11 cellular contexts compared by ENCODE assay signal in the genomic region with DNA sequence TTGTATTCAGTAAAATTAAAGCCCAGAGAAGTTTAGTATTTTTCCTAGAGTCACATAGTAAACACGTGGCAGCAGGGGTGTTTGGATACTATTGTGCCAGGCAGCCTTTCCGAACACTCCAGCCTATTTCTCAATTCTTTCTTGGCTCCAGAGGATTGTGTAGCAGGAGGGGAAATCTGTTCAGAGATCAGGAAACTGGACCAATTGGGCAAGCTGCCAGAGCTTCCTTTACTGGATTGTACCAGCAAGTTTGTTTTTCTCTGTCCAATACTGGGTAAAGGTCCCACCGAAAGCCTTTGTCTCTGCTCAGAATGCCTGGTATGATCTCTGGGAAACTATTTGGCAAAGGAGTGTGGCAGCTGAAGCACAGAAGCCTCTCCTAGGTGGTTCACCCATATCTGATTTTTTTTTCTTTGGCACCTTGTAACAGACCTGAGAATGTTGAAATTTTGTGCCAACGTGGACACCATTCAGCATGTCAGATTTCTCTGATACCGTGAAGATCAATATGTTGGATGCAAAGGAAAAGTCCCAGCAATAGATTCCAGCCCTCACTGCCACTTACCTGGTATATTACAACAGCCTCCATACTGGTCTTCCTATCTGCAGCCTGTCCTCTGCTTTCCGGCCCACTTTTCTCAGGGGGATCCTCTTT.
DNase-seq lines count a peak whose midpoint lies in the region; ATAC-seq and TF ChIP-seq lines count a peak whose summit lies in the region.
"Had no signal": no experiment of that assay in that cellular context is flagged by ENCODE, and none has a peak within 500 bp of the region (broad histone marks: within the 10 kb centered on the region; RNA-seq: fewer than 3 reads in every experiment).

No MANE protein-coding gene starts in this region.

- TF ChIP-seq CTCF in Calu3 (IDR thresholded peaks at IDR 0.05; ENCODE audit: unreplicated experiment): no peak
- no peak for TF ChIP-seq CTCF in heart left ventricle (IDR thresholded peaks at IDR 0.05)
- no peak for TF ChIP-seq CTCF in psoas muscle (IDR thresholded peaks at IDR 0.05)
- no peak for TF ChIP-seq CTCF in smooth muscle cell (IDR thresholded peaks at IDR 0.05; ENCODE audit: borderline replicate concordance, insufficient read depth, poor library complexity, severe bottlenecking)

- 41 to 63% (median 48%) methylated on average over 6 of the region's 6 CpGs for WGBS in heart left ventricle, 4 donors
- WGBS in psoas muscle, 3 donors: 14 to 17% (median 15%) methylated on average over 6 of the region's 6 CpGs
- 90% methylated on average over 6 of the region's 6 CpGs for WGBS in smooth muscle cell (ENCODE audit: low lambda C conversion rate)

- no peaks in the 10 kb centered on the region for H3K36me3 Mint-ChIP-seq in Calu3 (ENCODE audit: insufficient read depth, unreplicated experiment)
- H3K36me3 Mint-ChIP-seq: activated CD8-positive, alpha-beta memory T cell treated with anti-CD3 and anti-CD28 coated beads, Interleukin-2, amount 10 ng/mL, durations not matched to agents 7 days and 5 days; CD4-positive, alpha-beta memory T cell had no signal

- peak; percentile 22 to 81 (median 60) for ATAC-seq in heart left ventricle
- peak; percentile 32 to 45 (median 41) for ATAC-seq in psoas muscle
- no peak for ATAC-seq in GM21381 (IDR thresholded peaks at IDR 0.05; ENCODE audit: unreplicated experiment)
- ATAC-seq: activated CD8-positive, alpha-beta memory T cell treated with anti-CD3 and anti-CD28 coated beads, Interleukin-2, amount 10 ng/mL, durations not matched to agents 7 days and 5 days; HCT116 had no signal

- no peak for TF ChIP-seq POLR2A in heart left ventricle (IDR thresholded peaks at IDR 0.05)

- H3K9me3 ChIP-seq in heart left ventricle: no peaks in the 10 kb centered on the region
- H3K9me3 ChIP-seq in psoas muscle: no peaks in the 10 kb centered on the region
- H3K9me3 ChIP-seq in smooth muscle cell (replicated peaks; ENCODE audit: low read depth): no peaks in the 10 kb centered on the region

- H3K27me3 ChIP-seq in heart left ventricle (no peaks in the 10 kb centered on the region), psoas muscle (ENCODE audit: insufficient read depth in 3 of 3, low read length in 2 of 3) (no peaks in the 10 kb centered on the region), smooth muscle cell (ENCODE audit: low read depth) (no peaks in the 10 kb centered on the region)

- CTCF ChIA-PET in Calu3 (lab: Charles Lee): interaction anchor here (0.6 to 0.7 kb wide), 2 partner anchors 10 to 99 kb away, joined by 3 to 7 read pairs; no protein-coding TSS in a partner anchor

- H3K9ac ChIP-seq in smooth muscle cell (ENCODE audit: low read depth): no peak overlapping the region

- H2AFZ ChIP-seq in smooth muscle cell (ENCODE audit: low read depth): no peak overlapping the region

- no peaks in the 10 kb centered on the region for H4K20me1 ChIP-seq in smooth muscle cell (ENCODE audit: low read depth)

- H3K27ac ChIP-seq in heart left ventricle (peak overlapping the region in 1 of 12 donors; percentile 42), psoas muscle (peak overlapping the region; percentile 90), smooth muscle cell (ENCODE audit: low read depth) (no peak overlapping the region)

- no TSS peak for BruUV-seq in Calu3 (replicated peaks; lab: Mats Ljungman, UMichigan)

- H3K36me3 ChIP-seq in heart left ventricle (no peaks in the 10 kb centered on the region), psoas muscle (ENCODE audit: insufficient read depth in 1 of 2, low read depth in 1 of 2) (no peaks in the 10 kb centered on the region), smooth muscle cell (ENCODE audit: low read depth) (no peaks in the 10 kb centered on the region)

- H3K27ac Mint-ChIP-seq in Calu3 (ENCODE audit: unreplicated experiment): no peak overlapping the region
- H3K27ac Mint-ChIP-seq: activated CD8-positive, alpha-beta memory T cell treated with anti-CD3 and anti-CD28 coated beads, Interleukin-2, amount 10 ng/mL, durations not matched to agents 7 days and 5 days had no signal

- H3K4me3 ChIP-seq in heart left ventricle (no peak overlapping the region), psoas muscle (no peak overlapping the region), smooth muscle cell (no peak overlapping the region)

- H3K4me2 ChIP-seq in smooth muscle cell: no peak overlapping the region

- no peaks in the 10 kb centered on the region for H3K27me3 Mint-ChIP-seq in Calu3 (ENCODE audit: unreplicated experiment)
- H3K27me3 Mint-ChIP-seq: activated CD8-positive, alpha-beta memory T cell treated with anti-CD3 and anti-CD28 coated beads, Interleukin-2, amount 10 ng/mL, durations not matched to agents 7 days and 5 days had no signal

- H3K9me3 Mint-ChIP-seq in Calu3 (ENCODE audit: low read depth, unreplicated experiment): peaks cover 2% of the 10 kb centered on the region
- H3K9me3 Mint-ChIP-seq: CD4-positive, alpha-beta memory T cell had no signal

- no peaks in the 10 kb centered on the region for H3K79me2 ChIP-seq in smooth muscle cell (ENCODE audit: low read depth)

- peaks cover 0 to 27% (median 15%) of the 10 kb centered on the region in 12 donors for H3K4me1 ChIP-seq in heart left ventricle
- H3K4me1 ChIP-seq in psoas muscle: peaks cover 74% of the 10 kb centered on the region
- peaks cover 7% of the 10 kb centered on the region for H3K4me1 ChIP-seq in smooth muscle cell (ENCODE audit: low read depth)

- H3K4me1 Mint-ChIP-seq in Calu3 (ENCODE audit: low read depth, unreplicated experiment): peaks cover 47% of the 10 kb centered on the region
- H3K4me1 Mint-ChIP-seq: activated CD8-positive, alpha-beta memory T cell treated with anti-CD3 and anti-CD28 coated beads, Interleukin-2, amount 10 ng/mL, durations not matched to agents 7 days and 5 days; CD4-positive, alpha-beta memory T cell had no signal

- H3F3A ChIP-seq in smooth muscle cell (ENCODE audit: low read depth): no peaks in the 10 kb centered on the region

- H3K4me3 Mint-ChIP-seq in Calu3 (ENCODE audit: low read depth, unreplicated experiment): no peak overlapping the region
- H3K4me3 Mint-ChIP-seq: activated CD8-positive, alpha-beta memory T cell treated with anti-CD3 and anti-CD28 coated beads, Interleukin-2, amount 10 ng/mL, durations not matched to agents 7 days and 5 days; CD4-positive, alpha-beta memory T cell had no signal

- intact Hi-C loops in Calu3 (cut with micrococcal nuclease; ENCODE audit: unreplicated experiment): loop anchor here (10.0 kb wide), 1 partner anchor 252 kb away; no protein-coding TSS in a partner anchor
- intact Hi-C loops in heart left ventricle (cut with DNase I): no loop called here
- intact Hi-C loops in psoas muscle (cut with DNase I): loop anchor here (10.0 kb wide), 2 partner anchors 128 to 272 kb away; a partner anchor contains a TSS

- peak; percentile 23 for DNase-seq in Calu3
- peak; percentile 66 for DNase-seq in amniotic epithelial cell (ENCODE audit: low read depth)
- peak in 4 of 5 donors; percentile 63 to 77 (median 66) for DNase-seq in heart left ventricle
- DNase-seq in psoas muscle: peak; percentile 74
- no peak for DNase-seq in smooth muscle cell (lab: John Stamatoyannopoulos, UW; ENCODE audit: unreplicated experiment)
- no peak for DNase-seq in NCI-H1417 (lab: John Stamatoyannopoulos, UW)
- DNase-seq in SHP77 treated with DMSO at 0.1 percent for 48 hours (lab: John Stamatoyannopoulos, UW): no peak
- DNase-seq: activated CD8-positive, alpha-beta memory T cell treated with anti-CD3 and anti-CD28 coated beads, Interleukin-2, amount 10 ng/mL, durations not matched to agents 7 days and 5 days; CD4-positive, alpha-beta memory T cell had no signal

Comparison
In these comparisons a context has a peak if more than half of its experiments do, and no peak if none do; other contexts are left out.
1. DNase-seq: peak in Calu3 (single experiment), amniotic epithelial cell (single experiment), heart left ventricle (4 of 5) and psoas muscle (2 of 2); none in smooth muscle cell (single experiment), NCI-H1417 (0 of 3) and SHP77 treated with DMSO at 0.1 percent for 48 hours (single experiment).
2. intact Hi-C loops: an anchor here in Calu3 (10.0 kb wide) and psoas muscle (10.0 kb wide); none called in heart left ventricle.